ENCODE assay signal across 7 cellular contexts in the genomic region with DNA sequence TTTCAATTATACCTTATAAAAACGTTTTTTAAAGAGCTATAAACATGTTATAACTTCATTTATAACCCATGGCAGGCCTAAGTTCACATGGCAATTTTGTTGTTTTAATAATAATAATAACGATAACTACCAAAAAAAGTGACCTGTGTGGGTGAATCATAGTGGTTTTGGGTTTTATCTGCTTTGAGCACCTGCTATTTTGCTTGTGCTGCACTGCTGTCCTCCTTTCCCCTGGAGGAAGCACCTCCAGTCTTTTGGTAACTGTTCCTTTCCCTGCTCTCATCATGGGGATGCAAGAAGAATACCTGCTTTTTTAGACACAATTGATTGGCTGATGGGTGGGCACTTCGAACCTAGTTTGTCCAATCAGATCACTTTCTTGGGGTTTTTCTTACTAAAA.
"Had no signal": no experiment of that assay in that cellular context is flagged by ENCODE, and none has a peak within 500 bp of the region (broad histone marks: within the 10 kb centered on the region; RNA-seq: fewer than 3 reads in every experiment).

No MANE protein-coding gene starts in this region.

- H3K27me3 Mint-ChIP-seq: IgD-negative memory B cell had no signal

- ATAC-seq: GM23338, HepG2 had no signal

- H3K4me3 Mint-ChIP-seq: GM23338, H9, IgD-negative memory B cell had no signal

- H3K36me3 Mint-ChIP-seq: IgD-negative memory B cell had no signal

- DNase-seq: H9, HCEC 1CT, KG1 had no signal

- H3K27ac ChIP-seq: HL-60 had no signal

- H3K4me1 Mint-ChIP-seq: IgD-negative memory B cell had no signal

- H3K4me3 ChIP-seq: GM23338 had no signal

- H3K27ac Mint-ChIP-seq: GM23338, H9, IgD-negative memory B cell had no signal
